ENCODE assay signal across 25 cellular contexts in the genomic region with DNA sequence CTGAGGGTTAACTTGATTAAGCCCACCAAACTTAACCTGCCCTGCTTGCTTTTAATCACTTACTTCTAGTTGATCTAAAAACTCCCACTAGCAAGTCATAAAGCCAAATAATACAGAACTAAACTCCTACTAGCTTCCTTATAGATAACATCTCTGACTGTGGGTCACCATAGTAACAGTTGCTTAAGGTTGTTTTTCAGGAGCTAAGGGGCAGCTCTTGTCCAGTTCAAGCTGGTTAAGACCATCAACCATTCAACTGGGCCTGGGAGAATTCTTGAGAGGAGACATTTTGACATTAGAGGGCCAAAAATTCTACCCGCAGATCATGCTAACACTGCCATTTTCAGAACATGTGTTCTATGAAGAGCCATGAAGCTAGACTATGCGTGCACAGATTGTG.
A peak's percentile ranks its signal among the peaks of the same experiment; 100 is the strongest.
DNase-seq lines count a peak whose midpoint lies in the region; FAIRE-seq and TF ChIP-seq lines count a peak whose summit lies in the region.
"Had no signal": no experiment of that assay in that cellular context is flagged by ENCODE, and none has a peak within 500 bp of the region (broad histone marks: within the 10 kb centered on the region; RNA-seq: fewer than 3 reads in every experiment).

No MANE protein-coding gene starts in this region.

- H3K18ac ChIP-seq in mesendoderm (ENCODE audit: low read length) = no peak overlapping the region

- no peak overlapping the region for H2AK5ac ChIP-seq in mesendoderm (ENCODE audit: low read length)

- H2BK5ac ChIP-seq in mesendoderm (ENCODE audit: low read length) = no peak overlapping the region

- no peak overlapping the region for H3K4ac ChIP-seq in mesendoderm (ENCODE audit: low read depth, low read length)

- H3K4me3 ChIP-seq in bronchial epithelial cell (ENCODE audit: low read depth, low read length) (no peak overlapping the region), mesendoderm (ENCODE audit: low read length) (no peak overlapping the region)
- H3K4me3 ChIP-seq: BLaER1 had no signal

- TF ChIP-seq CTCF in 22Rv1 (IDR thresholded peaks at IDR 0.05) (no peak), bronchial epithelial cell (IDR thresholded peaks at IDR 0.05; ENCODE audit: insufficient read depth, low read length, severe bottlenecking) (no peak)

- no CpG with 5 or more reads among the region's 2 CpGs for WGBS in mesendoderm (ENCODE audit: extremely low coverage, insufficient coverage, low lambda C conversion rate)

- H3K27ac ChIP-seq in 22Rv1 (peak overlapping the region; percentile 19; the same call in 1 of the 2 replicates), mesendoderm (ENCODE audit: low read depth, low read length) (no peak overlapping the region)
- H3K27ac ChIP-seq: BLaER1, WERI-Rb-1 had no signal

- no peak overlapping the region for H2BK15ac ChIP-seq in mesendoderm (replicated peaks; ENCODE audit: low read depth)

- H3K4me1 ChIP-seq in mesendoderm (ENCODE audit: control insufficient read depth, low read depth, low read length) = no peaks in the 10 kb centered on the region

- no peak overlapping the region for H3K4me2 ChIP-seq in mesendoderm (ENCODE audit: low read length)

- no peak overlapping the region for H4K5ac ChIP-seq in mesendoderm (ENCODE audit: low read length)

- H3K9ac ChIP-seq in mesendoderm (ENCODE audit: low read length) = no peak overlapping the region
- H3K9ac ChIP-seq: BLaER1 had no signal

- FAIRE-seq in bronchial epithelial cell (lab: Jason Lieb, UNC) = peak; percentile 36
- FAIRE-seq: GM19239, kidney, small intestine had no signal

- no peaks in the 10 kb centered on the region for H3K79me1 ChIP-seq in mesendoderm (ENCODE audit: low read length)

- DNase-seq in KBM-7 = peak; percentile 5
- no peak for DNase-seq in bronchial epithelial cell (ENCODE audit: low read depth)
- peak; percentile 79 for DNase-seq in mesendoderm
- DNase-seq in activated effector memory CD4-positive, alpha-beta T cell treated with Interleukin-2 at 50 U/mL for 16 hours = no peak
- no peak for DNase-seq in UCSD-AML1 (lab: John Stamatoyannopoulos, UW; ENCODE audit: unreplicated experiment)
- no peak for DNase-seq in AML-193 (lab: John Stamatoyannopoulos, UW)
- no peak for DNase-seq in NCI-H69 (lab: John Stamatoyannopoulos, UW)
- DNase-seq: ACHN; activated CD4-positive, alpha-beta T cell treated with anti-CD3 and anti-CD28 coated beads, Interleukin-2, amount 10 ng/mL, durations not matched to agents 24 days and 14 days; activated naive CD4-positive, alpha-beta T cell treated with anti-CD3 and anti-CD28 coated beads, Interleukin-2, amount 50 U/mL, for 16 hours; activated T-cell treated with anti-CD3 and anti-CD28 coated beads, Interleukin-2, amount 50 U/mL, for 48 hours; Caco-2; kidney; MM.1S; naive B cell; NCI-H146; NCI-H2171 treated with DMSO at 0.1 percent for 48 hours; NCI-H748 treated with DMSO at 0.1 percent for 48 hours; occipital lobe; small intestine; stimulated activated CD4-positive, alpha-beta T cell treated with anti-CD3 and anti-CD28 coated beads, Interleukin-2, amount 100 ng/mL, for 24 hours; WERI-Rb-1 had no signal

- H3K56ac ChIP-seq in mesendoderm (ENCODE audit: low read length) = no peak overlapping the region

- in situ Hi-C loops in KBM-7 (cut with MboI; ENCODE audit: low pct_unique_long_range_greater_than_20kb, low sequenced_read_pairs) = no loop called here

- H3K27me3 ChIP-seq in bronchial epithelial cell (ENCODE audit: control insufficient read depth, insufficient read depth, low read length) = no peaks in the 10 kb centered on the region
- H3K27me3 ChIP-seq in mesendoderm (ENCODE audit: insufficient read depth, low read length, poor library complexity) = no peaks in the 10 kb centered on the region
- H3K27me3 ChIP-seq: BLaER1 had no signal

- H3K23ac ChIP-seq in mesendoderm (ENCODE audit: low read length) = no peak overlapping the region

- H4K8ac ChIP-seq in mesendoderm (ENCODE audit: low read depth, low read length) = no peak overlapping the region

- no peak overlapping the region for H2BK120ac ChIP-seq in mesendoderm (ENCODE audit: low read depth, low read length)

- H3K36me3 ChIP-seq in bronchial epithelial cell (ENCODE audit: control insufficient read depth, insufficient read depth, low read length) (no peaks in the 10 kb centered on the region), mesendoderm (ENCODE audit: control insufficient read depth, insufficient read depth, low read length) (no peaks in the 10 kb centered on the region)
- H3K36me3 ChIP-seq: BLaER1, WERI-Rb-1 had no signal

- H3K79me2 ChIP-seq in mesendoderm (ENCODE audit: control insufficient read depth, insufficient read depth, low read length) = no peaks in the 10 kb centered on the region

Comparison
In these comparisons a context has a peak if more than half of its experiments do, and no peak if none do; other contexts are left out.
1. DNase-seq: peak in KBM-7 (single experiment) and mesendoderm (single experiment); none in bronchial epithelial cell (single experiment), activated effector memory CD4-positive, alpha-beta T cell treated with Interleukin-2 at 50 U/mL for 16 hours (single experiment), UCSD-AML1 (single experiment), AML-193 (0 of 2) and NCI-H69 (single experiment).